In the genomic region with DNA sequence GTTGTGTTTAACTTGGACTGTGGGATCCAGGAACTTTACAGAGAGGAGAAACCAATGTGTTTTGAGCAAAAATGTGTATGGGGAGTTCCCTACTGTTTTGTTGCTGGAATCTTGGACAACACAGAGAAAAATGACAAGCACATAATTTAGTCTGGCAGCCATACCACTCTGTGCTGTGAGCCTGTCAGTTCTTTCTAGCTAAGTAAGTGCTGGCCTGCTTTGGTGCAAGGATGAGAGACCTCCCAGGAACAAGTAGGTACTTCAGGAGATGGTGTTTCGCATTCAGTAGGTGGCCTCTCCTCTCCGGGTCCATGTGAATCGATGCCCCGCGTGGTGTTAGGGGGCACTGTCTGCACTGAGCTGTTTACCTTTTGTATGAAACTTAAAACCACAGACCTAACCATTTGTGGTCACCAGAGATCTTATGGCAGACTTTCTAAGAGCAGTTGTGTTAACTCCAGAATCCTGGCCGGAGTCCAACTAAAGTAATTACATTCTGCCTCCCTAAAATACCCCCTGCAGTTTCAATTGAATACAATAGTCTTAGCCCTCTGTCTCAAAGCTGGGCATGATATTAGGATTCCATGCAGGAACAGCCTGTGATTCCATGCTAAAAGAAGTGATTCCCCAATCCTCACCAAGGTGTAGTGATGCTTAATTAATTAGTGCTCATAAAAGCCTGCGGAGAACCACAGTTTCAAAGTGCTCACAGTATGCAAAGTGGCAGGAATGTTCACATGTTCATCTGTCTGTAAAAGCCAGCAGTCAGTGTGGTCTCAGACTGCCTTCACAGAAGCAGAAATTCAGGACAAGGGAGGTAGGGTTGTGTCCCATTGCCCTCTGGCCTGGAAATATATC, we compare ENCODE assay signal across 8 cellular contexts.
DNase-seq lines count a peak whose midpoint lies in the region; ATAC-seq and TF ChIP-seq lines count a peak whose summit lies in the region.

No MANE protein-coding gene starts in this region.

- H3K9me3 ChIP-seq in SJCRH30 (replicated peaks) = no peaks in the 10 kb centered on the region
- H3K9me3 ChIP-seq in heart left ventricle = no peaks in the 10 kb centered on the region

- no peak for TF ChIP-seq POLR2A in heart left ventricle (IDR thresholded peaks at IDR 0.05)

- BruUV-seq in Calu3 (replicated peaks; lab: Mats Ljungman, UMichigan) = no TSS peak

- H3K27ac Mint-ChIP-seq in Calu3 (ENCODE audit: unreplicated experiment) = no peak overlapping the region

- intact Hi-C loops in Calu3 (cut with micrococcal nuclease; ENCODE audit: unreplicated experiment) = no loop called here
- intact Hi-C loops in heart left ventricle (cut with DNase I) = no loop called here

- no peaks in the 10 kb centered on the region for H3K36me3 Mint-ChIP-seq in Calu3 (ENCODE audit: insufficient read depth, unreplicated experiment)

- H3K4me3 Mint-ChIP-seq in Calu3 (ENCODE audit: low read depth, unreplicated experiment) = no peak overlapping the region

- WGBS in heart left ventricle, 4 donors = 75 to 89% (median 82%) methylated on average over 7 of the region's 7 CpGs

- DNase-seq in Calu3 = peak; percentile 44
- peak; percentile 91 to 98 for DNase-seq in SJCRH30
- peak; percentile 47 for DNase-seq in myocyte (ENCODE audit: low read depth)
- DNase-seq in SKM-1 treated with dmso at 0.1 percent for 144 hours (lab: John Stamatoyannopoulos, UW; ENCODE audit: unreplicated experiment) = no peak
- no peak for DNase-seq in heart left ventricle
- no peak for DNase-seq in CD1c-positive myeloid dendritic cell (ENCODE audit: extremely low spot score)

- H3K4me3 ChIP-seq in SJCRH30 (no peak overlapping the region; the same call in 1 of the 2 replicates), heart left ventricle (no peak overlapping the region)

- H3K27me3 ChIP-seq in SJCRH30 = no peaks in the 10 kb centered on the region
- H3K27me3 ChIP-seq in heart left ventricle = peaks cover 0 to 7% (median 0%) of the 10 kb centered on the region in 9 donors

- H3K36me3 ChIP-seq in SJCRH30 (no peaks in the 10 kb centered on the region), heart left ventricle (no peaks in the 10 kb centered on the region)

- TF ChIP-seq CTCF in Calu3 (IDR thresholded peaks at IDR 0.05; ENCODE audit: unreplicated experiment) = no peak
- TF ChIP-seq CTCF in heart left ventricle (IDR thresholded peaks at IDR 0.05) = no peak

- peak; percentile 86 for ATAC-seq in GM19395 (IDR thresholded peaks at IDR 0.05; ENCODE audit: unreplicated experiment)
- ATAC-seq in HG03196 (IDR thresholded peaks at IDR 0.05; ENCODE audit: unreplicated experiment) = peak; percentile 63
- no peak for ATAC-seq in heart left ventricle

- H3K4me1 Mint-ChIP-seq in Calu3 (ENCODE audit: low read depth, unreplicated experiment) = peaks cover 17% of the 10 kb centered on the region

- CTCF ChIA-PET in Calu3 (lab: Charles Lee) = interaction anchor here (0.6 kb wide), 1 partner anchor 418 kb away, joined by 3 read pairs; no protein-coding TSS in a partner anchor

- H3K4me1 ChIP-seq in SJCRH30 = peaks cover 16% of the 10 kb centered on the region
- peaks cover 0 to 5% (median 0%) of the 10 kb centered on the region in 12 donors for H3K4me1 ChIP-seq in heart left ventricle

- H3K9me3 Mint-ChIP-seq in Calu3 (ENCODE audit: low read depth, unreplicated experiment) = no peaks in the 10 kb centered on the region

- no peaks in the 10 kb centered on the region for H3K27me3 Mint-ChIP-seq in Calu3 (ENCODE audit: unreplicated experiment)

- H3K27ac ChIP-seq in SJCRH30 = no peak overlapping the region; the same call in 1 of the 2 replicates
- H3K27ac ChIP-seq in heart left ventricle = no peak overlapping the region

Comparison
In these comparisons a context has a peak if more than half of its experiments do, and no peak if none do; other contexts are left out.
1. DNase-seq: peak in Calu3 (single experiment), SJCRH30 (2 of 2) and myocyte (single experiment); none in SKM-1 treated with dmso at 0.1 percent for 144 hours (single experiment), heart left ventricle (0 of 5) and CD1c-positive myeloid dendritic cell (single experiment).
2. ATAC-seq: peak in GM19395 (single experiment) and HG03196 (single experiment); none in heart left ventricle (0 of 4).